ENCODE assay signal across 14 cellular contexts in genomic region chr15:47514251-47514652, GRCh38.
DNase-seq lines count a peak whose midpoint lies in the region; ATAC-seq and TF ChIP-seq lines count a peak whose summit lies in the region.
"Had no signal": no experiment of that assay in that cellular context is flagged by ENCODE, and none has a peak within 500 bp of the region (broad histone marks: within the 10 kb centered on the region; RNA-seq: fewer than 3 reads in every experiment).

No MANE protein-coding gene starts in this region.

- no peak overlapping the region for H3K4me3 Mint-ChIP-seq in stimulated activated memory B cell treated with anti-CD40 and anti-IgM and Interleukin-4, amounts not matched to agents 10 μg/mL and 1 μg/mL and 100 μg/mL, for 72 hours
- H3K4me3 Mint-ChIP-seq: activated naive CD8-positive, alpha-beta T cell treated with anti-CD3 and anti-CD28 coated beads for 36 hours had no signal

- peak overlapping the region; percentile 69 for H2AFZ ChIP-seq in ACC112 (ENCODE audit: low read length, unreplicated experiment)

- TF ChIP-seq EP300 in suprapubic skin (IDR thresholded peaks at IDR 0.05): no peak

- H3K4me1 ChIP-seq in ACC112 (ENCODE audit: control insufficient read depth, insufficient read depth, low read length, unreplicated experiment) (peaks cover 26% of the 10 kb centered on the region), suprapubic skin (no peaks in the 10 kb centered on the region)
- H3K4me1 ChIP-seq: transverse colon had no signal

- H3K27me3 Mint-ChIP-seq in stimulated activated memory B cell treated with anti-CD40 and anti-IgM and Interleukin-4, amounts not matched to agents 10 μg/mL and 1 μg/mL and 100 μg/mL, for 72 hours: no peaks in the 10 kb centered on the region
- H3K27me3 Mint-ChIP-seq: activated naive CD8-positive, alpha-beta T cell treated with anti-CD3 and anti-CD28 coated beads for 36 hours had no signal

- H3K36me3 ChIP-seq in ACC112 (ENCODE audit: insufficient read depth, low read length): no peaks in the 10 kb centered on the region
- H3K36me3 ChIP-seq in suprapubic skin: no peaks in the 10 kb centered on the region
- H3K36me3 ChIP-seq: neutrophil, transverse colon had no signal

- no peak for TF ChIP-seq POLR2A in suprapubic skin (IDR thresholded peaks at IDR 0.05)

- no peak overlapping the region for H3K27ac Mint-ChIP-seq in stimulated activated memory B cell treated with anti-CD40 and anti-IgM and Interleukin-4, amounts not matched to agents 10 μg/mL and 1 μg/mL and 100 μg/mL, for 72 hours
- H3K27ac Mint-ChIP-seq: activated naive CD8-positive, alpha-beta T cell treated with anti-CD3 and anti-CD28 coated beads for 36 hours had no signal

- H3K4me3 ChIP-seq in ACC112 (ENCODE audit: low read depth, low read length) (peak overlapping the region; percentile 20; the same call in 1 of the 2 replicates), foreskin fibroblast (ENCODE audit: low read depth in 1 of 2, low read length in 2 of 2) (no peak overlapping the region), suprapubic skin (no peak overlapping the region)
- H3K4me3 ChIP-seq: GM12878, lung, transverse colon had no signal

- no peaks in the 10 kb centered on the region for H3K36me3 Mint-ChIP-seq in stimulated activated memory B cell treated with anti-CD40 and anti-IgM and Interleukin-4, amounts not matched to agents 10 μg/mL and 1 μg/mL and 100 μg/mL, for 72 hours
- H3K36me3 Mint-ChIP-seq: activated naive CD8-positive, alpha-beta T cell treated with anti-CD3 and anti-CD28 coated beads for 36 hours had no signal

- no peaks in the 10 kb centered on the region for H3K4me1 Mint-ChIP-seq in stimulated activated memory B cell treated with anti-CD40 and anti-IgM and Interleukin-4, amounts not matched to agents 10 μg/mL and 1 μg/mL and 100 μg/mL, for 72 hours
- H3K4me1 Mint-ChIP-seq: activated naive CD8-positive, alpha-beta T cell treated with anti-CD3 and anti-CD28 coated beads for 36 hours had no signal

- ATAC-seq in stimulated activated memory B cell treated with anti-CD40 and anti-IgM and Interleukin-4, amounts not matched to agents 10 μg/mL and 1 μg/mL and 100 μg/mL, for 72 hours: no peak
- ATAC-seq: GM12878, Panc1 had no signal

- H3K79me2 ChIP-seq in ACC112 (ENCODE audit: control insufficient read depth, insufficient read depth, low read length, unreplicated experiment): no peaks in the 10 kb centered on the region

- no peaks in the 10 kb centered on the region for H3K9me3 Mint-ChIP-seq in stimulated activated memory B cell treated with anti-CD40 and anti-IgM and Interleukin-4, amounts not matched to agents 10 μg/mL and 1 μg/mL and 100 μg/mL, for 72 hours
- H3K9me3 Mint-ChIP-seq: activated naive CD8-positive, alpha-beta T cell treated with anti-CD3 and anti-CD28 coated beads for 36 hours had no signal

- DNase-seq in HS-5 (ENCODE audit: low read depth): peak; percentile 64
- DNase-seq in amniotic stem cell (lab: John Stamatoyannopoulos, UW): peak; percentile 20
- peak; percentile 48 to 73 for DNase-seq in foreskin fibroblast
- DNase-seq in suprapubic skin (ENCODE audit: low spot score in 2 of 2): no peak
- no peak for DNase-seq in activated CD8-positive, alpha-beta memory T cell treated with anti-CD3 and anti-CD28 coated beads for 24 hours
- no peak for DNase-seq in activated CD8-positive, alpha-beta memory T cell treated with anti-CD3 and anti-CD28 coated beads, Interleukin-2, amount 50 U/mL, for 48 hours
- DNase-seq: activated naive CD8-positive, alpha-beta T cell treated with anti-CD3 and anti-CD28 coated beads for 36 hours; transverse colon had no signal

- H3K27ac ChIP-seq in ACC112 (ENCODE audit: low read depth, low read length) (peak overlapping the region; percentile 56), suprapubic skin (no peak overlapping the region)
- H3K27ac ChIP-seq: neutrophil, transverse colon had no signal

- 30% methylated on average over 2 of the region's 2 CpGs for WGBS in suprapubic skin

- H3K27me3 ChIP-seq in ACC112 (ENCODE audit: insufficient read depth, low read length) (no peaks in the 10 kb centered on the region), suprapubic skin (no peaks in the 10 kb centered on the region)
- H3K27me3 ChIP-seq: transverse colon had no signal

- no peaks in the 10 kb centered on the region for H3K9me3 ChIP-seq in suprapubic skin
- H3K9me3 ChIP-seq: neutrophil, transverse colon had no signal

- TF ChIP-seq CTCF in foreskin fibroblast (IDR thresholded peaks at IDR 0.05; ENCODE audit: low read depth, low read length): no peak
- no peak for TF ChIP-seq CTCF in suprapubic skin (IDR thresholded peaks at IDR 0.05)

Comparison
In these comparisons a context has a peak if more than half of its experiments do, and no peak if none do; other contexts are left out.
1. DNase-seq: peak in HS-5 (single experiment), amniotic stem cell (single experiment) and foreskin fibroblast (2 of 2); none in suprapubic skin (0 of 2), activated CD8-positive, alpha-beta memory T cell treated with anti-CD3 and anti-CD28 coated beads for 24 hours (single experiment) and activated CD8-positive, alpha-beta memory T cell treated with anti-CD3 and anti-CD28 coated beads, Interleukin-2, amount 50 U/mL, for 48 hours (single experiment).